ENCODE assay signal across 19 cellular contexts in the genomic region with DNA sequence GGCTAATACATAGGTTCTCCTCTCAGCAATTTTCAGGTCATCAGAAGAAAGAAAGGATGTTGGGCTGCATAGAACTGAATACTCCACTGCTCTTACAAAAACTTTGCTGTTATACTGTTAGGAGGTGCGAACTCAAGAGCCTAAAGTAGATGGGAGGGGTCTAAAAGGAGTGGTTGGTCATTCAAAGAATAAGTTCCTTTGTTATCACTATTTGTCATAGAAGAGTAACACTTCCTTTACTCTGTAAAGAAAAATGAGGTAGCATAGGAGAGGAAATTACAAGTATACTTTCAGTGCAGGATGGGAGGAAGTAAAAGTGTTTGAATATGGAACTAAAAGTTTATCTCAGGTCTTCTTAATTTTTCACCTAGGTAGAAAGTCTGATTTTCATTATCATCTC.
A peak's percentile ranks its signal among the peaks of the same experiment; 100 is the strongest.
DNase-seq lines count a peak whose midpoint lies in the region; ATAC-seq and TF ChIP-seq lines count a peak whose summit lies in the region.
"Had no signal": no experiment of that assay in that cellular context is flagged by ENCODE, and none has a peak within 500 bp of the region (broad histone marks: within the 10 kb centered on the region; RNA-seq: fewer than 3 reads in every experiment).

No MANE protein-coding gene starts in this region.

- peak overlapping the region; percentile 5 for H3K4me3 Mint-ChIP-seq in activated naive CD4-positive, alpha-beta T cell treated with anti-CD3 and anti-CD28 coated beads, Interleukin-2, amount 50 U/mL, for 24 hours
- H3K4me3 Mint-ChIP-seq in endothelial cell (ENCODE audit: unreplicated experiment) = peak overlapping the region; percentile 19

- ATAC-seq in stimulated activated naive CD8-positive, alpha-beta T cell treated with anti-CD3 and anti-CD28 coated beads, Interleukin-15, Interleukin-2, amounts not matched to agents 100 U/mL and 50 U/mL, for 24 hours = peak; percentile 36
- ATAC-seq: gastroesophageal sphincter, left cardiac atrium, right cardiac atrium had no signal

- peak overlapping the region; percentile 31 for H3K27ac Mint-ChIP-seq in activated naive CD4-positive, alpha-beta T cell treated with anti-CD3 and anti-CD28 coated beads, Interleukin-2, amount 50 U/mL, for 24 hours
- H3K27ac Mint-ChIP-seq in endothelial cell (ENCODE audit: unreplicated experiment) = peak overlapping the region; percentile 43

- peaks cover 13% of the 10 kb centered on the region for H3K36me3 Mint-ChIP-seq in activated naive CD4-positive, alpha-beta T cell treated with anti-CD3 and anti-CD28 coated beads, Interleukin-2, amount 50 U/mL, for 24 hours
- peaks cover 41% of the 10 kb centered on the region for H3K36me3 Mint-ChIP-seq in endothelial cell (ENCODE audit: low read depth, unreplicated experiment)

- H3K27me3 Mint-ChIP-seq in activated naive CD4-positive, alpha-beta T cell treated with anti-CD3 and anti-CD28 coated beads, Interleukin-2, amount 50 U/mL, for 24 hours = no peaks in the 10 kb centered on the region
- peaks cover 2% of the 10 kb centered on the region for H3K27me3 Mint-ChIP-seq in endothelial cell (ENCODE audit: unreplicated experiment)

- TF ChIP-seq CTCF in endothelial cell (IDR thresholded peaks at IDR 0.05; ENCODE audit: unreplicated experiment) (no peak), GM10266 (IDR thresholded peaks at IDR 0.05; ENCODE audit: control insufficient read depth, insufficient read depth, low read depth, missing control alignments) (no peak)

- H3K4me1 Mint-ChIP-seq in activated naive CD4-positive, alpha-beta T cell treated with anti-CD3 and anti-CD28 coated beads, Interleukin-2, amount 50 U/mL, for 24 hours = peaks cover 56% of the 10 kb centered on the region
- peaks cover 57% of the 10 kb centered on the region for H3K4me1 Mint-ChIP-seq in endothelial cell (ENCODE audit: unreplicated experiment)

- no peaks in the 10 kb centered on the region for H3K9me3 Mint-ChIP-seq in activated naive CD4-positive, alpha-beta T cell treated with anti-CD3 and anti-CD28 coated beads, Interleukin-2, amount 50 U/mL, for 24 hours
- no peaks in the 10 kb centered on the region for H3K9me3 Mint-ChIP-seq in endothelial cell (ENCODE audit: unreplicated experiment)

- no peak for DNase-seq in activated naive CD4-positive, alpha-beta T cell treated with Interleukin-2 at 50 U/mL for 16 hours
- DNase-seq in NOMO-1 treated with dmso at 0.1 percent for 144 hours (lab: John Stamatoyannopoulos, UW; ENCODE audit: unreplicated experiment) (peak; percentile 17), endothelial cell (ENCODE audit: low spot score) (no peak), GM10266 (ENCODE audit: extremely low spot score) (no peak), dedifferentiated amniotic fluid mesenchymal stem cell (ENCODE audit: extremely low spot score) (no peak), ureter (ENCODE audit: low spot score) (no peak)
- DNase-seq in stimulated activated naive CD8-positive, alpha-beta T cell treated with anti-CD3 and anti-CD28 coated beads, Interleukin-15, Interleukin-2, amounts not matched to agents 100 U/mL and 50 U/mL, for 24 hours = no peak
- DNase-seq: activated CD4-positive, alpha-beta T cell treated with anti-CD3 and anti-CD28 coated beads for 48 hours; dorsolateral prefrontal cortex; left cardiac atrium; NCI-H2171 treated with DMSO at 0.1 percent for 48 hours; NCI-H82; nucleus accumbens; right cardiac atrium; SK-N-SH; stimulated activated naive CD4-positive, alpha-beta T cell; trophoblast cell had no signal
